ENCODE assay signal across 26 cellular contexts in genomic region chr1:24554714-24555113, GRCh38. TPM values are rescaled to one million over a fixed set of nuclear protein-coding genes. Genes with fewer than 3 reads are reported as not detected.
DNase-seq lines count a peak whose midpoint lies in the region; ATAC-seq, FAIRE-seq and TF ChIP-seq lines count a peak whose summit lies in the region.
"Had no signal": no experiment of that assay in that cellular context is flagged by ENCODE, and none has a peak within 500 bp of the region (broad histone marks: within the 10 kb centered on the region; RNA-seq: fewer than 3 reads in every experiment).

No MANE protein-coding gene starts in this region.

- in situ Hi-C loops in HepG2 (cut with HindIII; ENCODE audit: extremely low pct_ligation_motif_present, low pct_unique_long_range_greater_than_20kb), result no loop called here

- H2AFZ ChIP-seq in HepG2 (ENCODE audit: low read length), result no peak overlapping the region

- POLR2A ChIA-PET in HepG2 (lab: Yijun Ruan, JAX), result interaction anchor here (1.3 kb wide), 1 partner anchor 13 kb away, joined by 10 read pairs; no protein-coding TSS in a partner anchor

- no peaks in the 10 kb centered on the region for H3K36me3 ChIP-seq in HepG2 (replicated peaks in 1 of 2; ENCODE audit: control insufficient read depth in 1 of 2, insufficient read depth in 2 of 2, low read length in 2 of 2)
- no peaks in the 10 kb centered on the region for H3K36me3 ChIP-seq in right lobe of liver
- no peaks in the 10 kb centered on the region for H3K36me3 ChIP-seq in WERI-Rb-1
- H3K36me3 ChIP-seq: BE2C, SJSA1 had no signal

- no peak overlapping the region for H3K4me3 ChIP-seq in HepG2 (replicated peaks in 1 of 3; ENCODE audit: insufficient read depth in 1 of 3, low read depth in 2 of 3, low read length in 3 of 3)
- no peak overlapping the region for H3K4me3 ChIP-seq in right lobe of liver
- no peak overlapping the region for H3K4me3 ChIP-seq in WERI-Rb-1 (ENCODE audit: low read depth, low read length)
- H3K4me3 ChIP-seq: SJSA1 had no signal

- H3K9ac ChIP-seq in HepG2 (ENCODE audit: insufficient read depth, low read depth, low read length), result no peak overlapping the region

- H3K27me3 ChIP-seq in HepG2 (ENCODE audit: control insufficient read depth in 1 of 2, insufficient read depth in 2 of 2, low read length in 2 of 2) (no peaks in the 10 kb centered on the region), right lobe of liver (no peaks in the 10 kb centered on the region), WERI-Rb-1 (ENCODE audit: insufficient read depth, low read depth, severe bottlenecking) (no peaks in the 10 kb centered on the region)

- no peak for FAIRE-seq in HepG2 (lab: Jason Lieb, UNC)
- FAIRE-seq: G401.6, GM12892, GM18507, GM19239, H1, RCC 7860 had no signal

- CTCF ChIA-PET in HepG2 (lab: Yijun Ruan, JAX; ENCODE audit: low intra/inter-chr PET ratio, low total read pairs), result no interaction called here

- no peaks in the 10 kb centered on the region; the same call in 1 of the 2 replicates for H4K20me1 ChIP-seq in HepG2 (ENCODE audit: insufficient read depth, low read length)

- intact Hi-C loops in HepG2 (cut with micrococcal nuclease; ENCODE audit: unreplicated experiment), result loop anchor here (5.0 kb wide), 2 partner anchors 52 to 83 kb away; partner anchors contain the start of gene RCAN3
- intact Hi-C loops in right lobe of liver (cut with DNase I), result loop anchor here in 1 of 2 donors (10.0 kb wide), 1 partner anchor 80 kb away; no protein-coding TSS in a partner anchor

- no peak for TF ChIP-seq POLR2A in HepG2 (IDR thresholded peaks at IDR 0.05; ENCODE audit: insufficient read depth in 1 of 2, low read depth in 2 of 2, low read length in 2 of 2)
- no peak for TF ChIP-seq POLR2A in right lobe of liver (IDR thresholded peaks at IDR 0.05)

- peaks cover 94% of the 10 kb centered on the region for H3K4me1 ChIP-seq in HepG2 (ENCODE audit: insufficient read depth, low read length)
- peaks cover 0 to 29% (median 12%) of the 10 kb centered on the region in 4 donors for H3K4me1 ChIP-seq in right lobe of liver
- H3K4me1 ChIP-seq: BE2C had no signal

- WGBS in HepG2 (ENCODE audit: low lambda C conversion rate), result 93% methylated on average over 4 of the region's 4 CpGs
- 100% methylated on average over 1 of the region's 4 CpGs for WGBS in right lobe of liver (ENCODE audit: insufficient coverage, low coverage, low lambda C conversion rate, missing lambda C conversion rate)

- H3K27ac ChIP-seq in HepG2 (ENCODE audit: extremely low read length, insufficient read depth, low read length), result no peak overlapping the region
- H3K27ac ChIP-seq in right lobe of liver, result no peak overlapping the region
- peak overlapping the region; percentile 93 for H3K27ac ChIP-seq in WERI-Rb-1
- H3K27ac ChIP-seq: SJSA1 had no signal

- no peak for TF ChIP-seq RAD21 in HepG2 (CRISPR knock-in tag; IDR thresholded peaks at IDR 0.05)

- TF ChIP-seq CTCF in HepG2 (CRISPR knock-in tag; IDR thresholded peaks at IDR 0.05) (no peak), right lobe of liver (IDR thresholded peaks at IDR 0.05) (no peak), WERI-Rb-1 (IDR thresholded peaks at IDR 0.05; ENCODE audit: low read depth, low read length) (no peak)

- TF ChIP-seq EP300 in HepG2 (IDR thresholded peaks at IDR 0.05; ENCODE audit: low read depth in 2 of 2, low read length in 2 of 2) (no peak), HepG2 (CRISPR knock-in tag; IDR thresholded peaks at IDR 0.05; ENCODE audit: borderline replicate concordance) (no peak)

- H3K79me2 ChIP-seq in HepG2 (ENCODE audit: insufficient read depth, low read length), result peaks cover 4% of the 10 kb centered on the region

- H3K4me2 ChIP-seq in HepG2 (ENCODE audit: low read depth, low read length), result peak overlapping the region; percentile 96; the same call in 1 of the 2 replicates

- BruUV-seq in HepG2 (replicated peaks; lab: Mats Ljungman, UMichigan), result no TSS peak

- DNase-seq in HepG2 (ENCODE audit: low spot score), result no peak
- DNase-seq in right lobe of liver, result no peak
- no peak for DNase-seq in WERI-Rb-1
- DNase-seq in mesenteric fat pad (ENCODE audit: low spot score), result peak; percentile 26
- DNase-seq in stimulated activated CD4-positive, alpha-beta T cell treated with anti-CD3 and anti-CD28 coated beads, Interleukin-2, amount 100 ng/mL, for 48 hours, result no peak
- DNase-seq: BE2C, IMR-90, NCI-H1694, NCI-H2081, NCI-H2171, NCI-H345, OCI-M1 had no signal

- no peaks in the 10 kb centered on the region for H3K9me3 ChIP-seq in HepG2 (ENCODE audit: low read length)
- no peaks in the 10 kb centered on the region for H3K9me3 ChIP-seq in right lobe of liver
- peaks cover 4% of the 10 kb centered on the region for H3K9me3 ChIP-seq in WERI-Rb-1 (ENCODE audit: severe bottlenecking)
- H3K9me3 ChIP-seq: BE2C, SJSA1 had no signal

- no peak for ATAC-seq in HepG2
- no peak for ATAC-seq in right lobe of liver
- no peak for ATAC-seq in HG03097 (IDR thresholded peaks at IDR 0.05; ENCODE audit: low FRiP score, unreplicated experiment)
- ATAC-seq in GM21576 (IDR thresholded peaks at IDR 0.05; ENCODE audit: unreplicated experiment), result no peak
- no peak for ATAC-seq in HG03565 (IDR thresholded peaks at IDR 0.05; ENCODE audit: unreplicated experiment)

TF ChIP-seq in HepG2, 621 proteins besides CTCF, POLR2A, EP300 and RAD21 (continues in another document):
- TF ChIP-seq ZNF121 (CRISPR knock-in tag; IDR thresholded peaks at IDR 0.05) (0 out of 2 replicates have a peak, but pooled peaks have one; percentile 36), YEATS2 (CRISPR knock-in tag; IDR thresholded peaks at IDR 0.05; ENCODE audit: borderline replicate concordance) (no peak), SNAPC2 (CRISPR knock-in tag; IDR thresholded peaks at IDR 0.05) (no peak), ATRX (CRISPR knock-in tag; IDR thresholded peaks at IDR 0.05; ENCODE audit: borderline replicate concordance) (no peak)

RNA-seq across cellular contexts. Expression of gene NCMAP, which starts 1.2 kb away (rescaled TPM):
- total RNA-seq in HepG2 (2016; rRNA removed; fragmentation: Illumina TruSeq; extraction: Trizol) (2.7 and 2.9 TPM in 2 replicates), right lobe of liver (1 to 10 TPM in 3 of 6 experiments, under 1 TPM in 3; 0.81 to 2.6 (median 0.99) TPM), mesenteric fat pad (not detected)
- total RNA-seq in HepG2 (2016; cell fraction: cytosol; rRNA removed; fragmentation: Illumina TruSeq; extraction: Trizol; ENCODE audit: low read depth), result 1.1 and 1.7 TPM in 2 replicates
- 2.5 and 2.7 TPM in 2 replicates for total RNA-seq in HepG2 (2016; cell fraction: insoluble cytoplasmic fraction; rRNA removed; fragmentation: Illumina TruSeq; extraction: Trizol)
- 3.6 and 4.1 TPM in 2 replicates for total RNA-seq in HepG2 (2016; cell fraction: membrane; rRNA removed; fragmentation: Illumina TruSeq; extraction: Trizol)
- 1.3 and 1.7 TPM in 2 replicates for total RNA-seq in HepG2 (2016; cell fraction: nucleus; rRNA removed; fragmentation: Illumina TruSeq; extraction: Trizol)
- 20.0 and 22.0 TPM in 2 replicates for polyA plus RNA-seq in HepG2 (2011; rRNA removed)
- polyA plus RNA-seq in HepG2 (2011; cell fraction: cytosol; rRNA removed), result 16.3 and 22.0 TPM in 2 replicates
- polyA plus RNA-seq in HepG2 (2011; cell fraction: nucleus; rRNA removed), result 6.2 and 8.2 TPM in 2 replicates
- 9.9 and 19.2 TPM in 2 replicates for polyA plus RNA-seq in HepG2 (2012)
- 1.1 and 1.6 TPM in 2 replicates for polyA plus RNA-seq in HepG2 (2016; cell fraction: cytosol; fragmentation: Illumina TruSeq; extraction: Trizol; ENCODE audit: low read depth)
- polyA plus RNA-seq in HepG2 (2016; cell fraction: insoluble cytoplasmic fraction; fragmentation: Illumina TruSeq; extraction: Trizol; ENCODE audit: low read depth), result 2.0 and 2.2 TPM in 2 replicates
- polyA plus RNA-seq in HepG2 (2016; cell fraction: membrane; fragmentation: Illumina TruSeq; extraction: Trizol; ENCODE audit: low read depth), result 2.3 and 3.2 TPM in 2 replicates
- 2.1 and 2.3 TPM in 2 replicates for polyA plus RNA-seq in HepG2 (2016; cell fraction: nucleus; fragmentation: Illumina TruSeq; extraction: Trizol; ENCODE audit: insufficient read depth, low read depth)
- 28.8 TPM in 1 of 2 replicates, not detected in the other for polyA minus RNA-seq in HepG2 (2011; rRNA and poly(A)+ RNA removed; ENCODE audit: low replicate concordance)
- polyA minus RNA-seq in HepG2 (2011; cell fraction: cytosol; rRNA and poly(A)+ RNA removed), result 13.1 and 18.4 TPM in 2 replicates
- polyA minus RNA-seq in HepG2 (2011; cell fraction: nucleus; rRNA and poly(A)+ RNA removed), result 6.2 and 9.0 TPM in 2 replicates
- total RNA-seq: A673, Daoy, HT1080, IMR-90, MCF 10A had no signal
- polyA plus RNA-seq: IMR-90 had no signal

RNA-seq across cellular contexts. Expression of gene RCAN3, which starts 52.1 kb away (rescaled TPM):
- total RNA-seq in HepG2 (2016; rRNA removed; fragmentation: Illumina TruSeq; extraction: Trizol) (13.3 and 13.6 TPM in 2 replicates), right lobe of liver (1 to 10 TPM; 1.2 to 3.1 (median 2.1) TPM), mesenteric fat pad (3.7 TPM)
- 11.1 and 12.8 TPM in 2 replicates for total RNA-seq in HepG2 (2016; cell fraction: cytosol; rRNA removed; fragmentation: Illumina TruSeq; extraction: Trizol; ENCODE audit: low read depth)
- total RNA-seq in HepG2 (2016; cell fraction: insoluble cytoplasmic fraction; rRNA removed; fragmentation: Illumina TruSeq; extraction: Trizol), result 12.7 and 13.1 TPM in 2 replicates
- total RNA-seq in HepG2 (2016; cell fraction: membrane; rRNA removed; fragmentation: Illumina TruSeq; extraction: Trizol), result 11.4 and 12.2 TPM in 2 replicates
- 6.8 and 7.8 TPM in 2 replicates for total RNA-seq in HepG2 (2016; cell fraction: nucleus; rRNA removed; fragmentation: Illumina TruSeq; extraction: Trizol)
- polyA plus RNA-seq in HepG2 (2011; rRNA removed), result 10.9 and 12.2 TPM in 2 replicates
- 7.5 and 10.9 TPM in 2 replicates for polyA plus RNA-seq in HepG2 (2011; cell fraction: cytosol; rRNA removed)
- polyA plus RNA-seq in HepG2 (2011; cell fraction: nucleus; rRNA removed), result 5.9 and 6.3 TPM in 2 replicates
- polyA plus RNA-seq in HepG2 (2012), result 8.9 and 12.1 TPM in 2 replicates
- 5.1 and 5.8 TPM in 2 replicates for polyA plus RNA-seq in HepG2 (2016; cell fraction: cytosol; fragmentation: Illumina TruSeq; extraction: Trizol; ENCODE audit: low read depth)
- polyA plus RNA-seq in HepG2 (2016; cell fraction: insoluble cytoplasmic fraction; fragmentation: Illumina TruSeq; extraction: Trizol; ENCODE audit: low read depth), result 11.8 and 14.0 TPM in 2 replicates
- 9.8 and 11.1 TPM in 2 replicates for polyA plus RNA-seq in HepG2 (2016; cell fraction: membrane; fragmentation: Illumina TruSeq; extraction: Trizol; ENCODE audit: low read depth)
- 11.0 and 12.1 TPM in 2 replicates for polyA plus RNA-seq in HepG2 (2016; cell fraction: nucleus; fragmentation: Illumina TruSeq; extraction: Trizol; ENCODE audit: insufficient read depth, low read depth)
- 5.6 and 20.2 TPM in 2 replicates for polyA minus RNA-seq in HepG2 (2011; rRNA and poly(A)+ RNA removed; ENCODE audit: low replicate concordance)
- 12.3 and 12.5 TPM in 2 replicates for polyA minus RNA-seq in HepG2 (2011; cell fraction: cytosol; rRNA and poly(A)+ RNA removed)
- polyA minus RNA-seq in HepG2 (2011; cell fraction: nucleus; rRNA and poly(A)+ RNA removed), result 4.2 and 8.7 TPM in 2 replicates
